ENCODE assay signal across 8 cellular contexts in genomic region chr10:113385021-113385975, GRCh38.
DNase-seq lines count a peak whose midpoint lies in the region; FAIRE-seq and TF ChIP-seq lines count a peak whose summit lies in the region.

No MANE protein-coding gene starts in this region.

- TF ChIP-seq CTCF in GM20000 (IDR thresholded peaks at IDR 0.05; ENCODE audit: extremely low read depth, missing control alignments): peak; percentile 53
- TF ChIP-seq CTCF in PC-9 (conservative IDR thresholded peaks at IDR 0.05): peak; percentile 78

- intact Hi-C loops in PC-9 (cut with micrococcal nuclease; ENCODE audit: unreplicated experiment): loop anchor here (1.0 to 10.0 kb wide), 7 partner anchors 88 to 910 kb away; partner anchors contain the start of gene TCF7L2
- intact Hi-C loops in activated T-helper 1 cell treated with anti-CD3 and anti-CD28 coated beads, Interleukin-12 subunit alpha, Interleukin-12 subunit beta, Interleukin-2, Interleukin-4 antibody, amounts not matched to agents 30 ng/mL and 10 ng/mL and 1 ng/mL, durations not matched to agents 14 hours and 24 hours and 36 hours (cut with micrococcal nuclease): loop anchor here (2.0 to 10.0 kb wide), 3 partner anchors 260 to 1050 kb away; no protein-coding TSS in a partner anchor

- no peaks in the 10 kb centered on the region for H3K27me3 ChIP-seq in PC-9 (ENCODE audit: insufficient read depth, low read depth)

- H3K36me3 ChIP-seq in PC-9 (ENCODE audit: low read depth): no peaks in the 10 kb centered on the region

- H3K27ac Mint-ChIP-seq in activated T-helper 1 cell treated with anti-CD3 and anti-CD28 coated beads, Interleukin-12 subunit alpha, Interleukin-12 subunit beta, Interleukin-2, Interleukin-4 antibody, amounts not matched to agents 30 ng/mL and 10 ng/mL and 1 ng/mL, durations not matched to agents 14 hours and 24 hours and 36 hours: no peak overlapping the region

- BruUV-seq in PC-9 (replicated peaks; lab: Mats Ljungman, UMichigan): no TSS peak

- H3K9me2 ChIP-seq in PC-9 (ENCODE audit: insufficient read depth): no peaks in the 10 kb centered on the region

- peaks cover 14% of the 10 kb centered on the region for H3K4me1 Mint-ChIP-seq in activated T-helper 1 cell treated with anti-CD3 and anti-CD28 coated beads, Interleukin-12 subunit alpha, Interleukin-12 subunit beta, Interleukin-2, Interleukin-4 antibody, amounts not matched to agents 30 ng/mL and 10 ng/mL and 1 ng/mL, durations not matched to agents 14 hours and 24 hours and 36 hours (ENCODE audit: low read depth)

- H3K4me1 ChIP-seq in PC-9 (replicated peaks; ENCODE audit: insufficient read depth): 0 out of 2 replicates have a peak, but pooled peaks cover 14% of the 10 kb centered on the region

- no peaks in the 10 kb centered on the region for H3K9me3 ChIP-seq in PC-9 (ENCODE audit: insufficient read depth, low read depth)

- H3K36me3 Mint-ChIP-seq in activated T-helper 1 cell treated with anti-CD3 and anti-CD28 coated beads, Interleukin-12 subunit alpha, Interleukin-12 subunit beta, Interleukin-2, Interleukin-4 antibody, amounts not matched to agents 30 ng/mL and 10 ng/mL and 1 ng/mL, durations not matched to agents 14 hours and 24 hours and 36 hours (ENCODE audit: low read depth): no peaks in the 10 kb centered on the region

- CTCF ChIA-PET in PC-9 (lab: Charles Lee): interaction anchor here (1.0 kb wide), 1 partner anchor 312 kb away, joined by 4 read pairs; no protein-coding TSS in a partner anchor

- no peaks in the 10 kb centered on the region for H3K79me2 ChIP-seq in PC-9 (ENCODE audit: low read depth)

- no peak overlapping the region for H3K27ac ChIP-seq in PC-9

- H2AFZ ChIP-seq in PC-9: 0 out of 2 replicates have a peak overlapping the region, but pooled peaks have one; percentile 66

- no peaks in the 10 kb centered on the region for H3K9me3 Mint-ChIP-seq in activated T-helper 1 cell treated with anti-CD3 and anti-CD28 coated beads, Interleukin-12 subunit alpha, Interleukin-12 subunit beta, Interleukin-2, Interleukin-4 antibody, amounts not matched to agents 30 ng/mL and 10 ng/mL and 1 ng/mL, durations not matched to agents 14 hours and 24 hours and 36 hours

- 0 out of 2 replicates have a peak overlapping the region, but pooled peaks have one; percentile 40 for H3K4me2 ChIP-seq in PC-9

- no peak for FAIRE-seq in HTR-8/SVneo (lab: Jason Lieb, UNC)

- H3K4me3 Mint-ChIP-seq in activated T-helper 1 cell treated with anti-CD3 and anti-CD28 coated beads, Interleukin-12 subunit alpha, Interleukin-12 subunit beta, Interleukin-2, Interleukin-4 antibody, amounts not matched to agents 30 ng/mL and 10 ng/mL and 1 ng/mL, durations not matched to agents 14 hours and 24 hours and 36 hours: no peak overlapping the region

- H4K20me1 ChIP-seq in PC-9 (ENCODE audit: insufficient read depth): no peaks in the 10 kb centered on the region

- POLR2A ChIA-PET in PC-9 (lab: Charles Lee; ENCODE audit: unreplicated experiment): no interaction called here

- H3F3A ChIP-seq in PC-9 (ENCODE audit: insufficient read depth, low read depth): no peaks in the 10 kb centered on the region

- DNase-seq in COR-L47 (lab: John Stamatoyannopoulos, UW) (peak; percentile 19), GM20000 (ENCODE audit: low spot score) (peak; percentile 65), HTR-8/SVneo (ENCODE audit: insufficient read length, low spot score) (peak; percentile 56), PC-9 (peak; percentile 50 to 61), fibroblast of the conjunctiva (ENCODE audit: low read depth) (peak; percentile 90), non-pigmented ciliary epithelial cell (ENCODE audit: low read depth) (peak; percentile 60), superior temporal gyrus (ENCODE audit: extremely low spot score) (peak; percentile 94)
- peak; percentile 4 for DNase-seq in activated T-helper 1 cell treated with anti-CD3 and anti-CD28 coated beads, Interleukin-12 subunit alpha, Interleukin-12 subunit beta, Interleukin-2, Interleukin-4 antibody, amounts not matched to agents 30 ng/mL and 10 ng/mL and 1 ng/mL, durations not matched to agents 14 hours and 24 hours and 36 hours (ENCODE audit: low spot score)

- no peak overlapping the region for H3K4me3 ChIP-seq in PC-9

- peaks cover 32% of the 10 kb centered on the region for H3K27me3 Mint-ChIP-seq in activated T-helper 1 cell treated with anti-CD3 and anti-CD28 coated beads, Interleukin-12 subunit alpha, Interleukin-12 subunit beta, Interleukin-2, Interleukin-4 antibody, amounts not matched to agents 30 ng/mL and 10 ng/mL and 1 ng/mL, durations not matched to agents 14 hours and 24 hours and 36 hours (ENCODE audit: insufficient read depth)

Comparison
In these comparisons a context has a peak if more than half of its experiments do, and no peak if none do; other contexts are left out.
1. DNase-seq: peak in every context shown above with its lines; median percentile 94 in superior temporal gyrus; 90 in fibroblast of the conjunctiva; 65 in GM20000; 60 in non-pigmented ciliary epithelial cell; 56 in HTR-8/SVneo; 56 in PC-9; 19 in COR-L47; 4 in activated T-helper 1 cell treated with anti-CD3 and anti-CD28 coated beads, Interleukin-12 subunit alpha, Interleukin-12 subunit beta, Interleukin-2, Interleukin-4 antibody, amounts not matched to agents 30 ng/mL and 10 ng/mL and 1 ng/mL, durations not matched to agents 14 hours and 24 hours and 36 hours.